20 cellular contexts compared by ENCODE assay signal in the genomic region with DNA sequence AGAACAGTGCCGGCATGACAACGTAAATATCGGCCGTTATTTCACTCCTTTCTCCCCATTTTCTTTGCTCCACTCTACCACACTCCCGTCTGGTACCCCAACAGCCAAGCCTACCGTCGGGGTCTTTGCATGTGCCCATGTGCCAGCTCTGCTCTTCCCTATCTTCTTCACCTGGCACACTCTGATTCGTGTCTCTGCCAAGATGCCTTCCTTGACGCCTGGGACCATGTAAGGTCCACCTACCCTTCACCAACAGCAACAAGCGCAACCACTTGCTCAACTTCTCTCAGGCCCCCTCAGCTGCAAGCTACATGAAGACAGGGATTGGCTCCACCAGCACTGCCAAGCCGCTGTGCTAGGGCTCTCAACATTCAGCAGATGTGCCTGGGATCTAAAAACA. TPM values are rescaled to one million over a fixed set of nuclear protein-coding genes. Genes with fewer than 3 reads are reported as not detected.
DNase-seq lines count a peak whose midpoint lies in the region; ATAC-seq and TF ChIP-seq lines count a peak whose summit lies in the region.
"Had no signal": no experiment of that assay in that cellular context is flagged by ENCODE, and none has a peak within 500 bp of the region (broad histone marks: within the 10 kb centered on the region; RNA-seq: fewer than 3 reads in every experiment).

No MANE protein-coding gene starts in this region.

- H3K9me3 ChIP-seq in esophagus squamous epithelium (no peaks in the 10 kb centered on the region), ovary (no peaks in the 10 kb centered on the region)
- H3K9me3 ChIP-seq: A549 had no signal

- peak overlapping the region in 1 of 4 donors; percentile 15 for H3K4me3 ChIP-seq in esophagus squamous epithelium
- no peak overlapping the region for H3K4me3 ChIP-seq in ovary
- H3K4me3 ChIP-seq: A549, GM23338 had no signal

- peaks cover 62% of the 10 kb centered on the region for H3K36me3 Mint-ChIP-seq in activated CD4-positive, alpha-beta T cell treated with anti-CD3 and anti-CD28 coated beads, Interleukin-2, amount 10 ng/mL, durations not matched to agents 24 days and 14 days (ENCODE audit: low read depth)
- peaks cover 53% of the 10 kb centered on the region for H3K36me3 Mint-ChIP-seq in activated B cell treated with CpG ODN at 0.5 μM for 24 hours (ENCODE audit: low read depth)
- H3K36me3 Mint-ChIP-seq in stimulated activated effector memory CD8-positive, alpha-beta T cell treated with anti-CD3 and anti-CD28 coated beads, Interleukin-12 subunit alpha, Interleukin-12 subunit beta, amount 100 ng/mL, for 72 hours = peaks cover 94% of the 10 kb centered on the region

- TF ChIP-seq CTCF in activated B cell treated with CpG ODN at 0.5 μM for 24 hours (IDR thresholded peaks at IDR 0.05) (no peak), esophagus squamous epithelium (IDR thresholded peaks at IDR 0.05) (no peak), ovary (IDR thresholded peaks at IDR 0.05) (no peak)

- CTCF ChIA-PET in activated B cell treated with CpG ODN at 0.5 μM for 24 hours (lab: Charles Lee) = no interaction called here

- intact Hi-C loops in activated CD4-positive, alpha-beta T cell treated with anti-CD3 and anti-CD28 coated beads, Interleukin-2, amount 10 ng/mL, durations not matched to agents 24 days and 14 days (cut with micrococcal nuclease) = no loop called here
- intact Hi-C loops in activated B cell treated with CpG ODN at 0.5 μM for 24 hours (cut with micrococcal nuclease) (no loop called here), esophagus squamous epithelium (cut with DNase I) (no loop called here), ovary (cut with DNase I) (no loop called here)

- H3K36me3 ChIP-seq in esophagus squamous epithelium (peaks cover 0 to 45% (median 4%) of the 10 kb centered on the region in 3 donors), ovary (no peaks in the 10 kb centered on the region)

- TF ChIP-seq POLR2A in esophagus squamous epithelium (IDR thresholded peaks at IDR 0.05) = no peak
- TF ChIP-seq POLR2A in ovary (IDR thresholded peaks at IDR 0.05) = no peak

- peak overlapping the region; percentile 12 for H3K4me3 Mint-ChIP-seq in activated CD4-positive, alpha-beta T cell treated with anti-CD3 and anti-CD28 coated beads, Interleukin-2, amount 10 ng/mL, durations not matched to agents 24 days and 14 days
- no peak overlapping the region for H3K4me3 Mint-ChIP-seq in activated B cell treated with CpG ODN at 0.5 μM for 24 hours
- H3K4me3 Mint-ChIP-seq in stimulated activated effector memory CD8-positive, alpha-beta T cell treated with anti-CD3 and anti-CD28 coated beads, Interleukin-12 subunit alpha, Interleukin-12 subunit beta, amount 100 ng/mL, for 72 hours = peak overlapping the region; percentile 72
- H3K4me3 Mint-ChIP-seq: activated CD4-positive, alpha-beta T cell treated with anti-CD3 and anti-CD28 coated beads, Interleukin-2, amount 10 ng/mL, durations not matched to agents 7 days and 5 days; GM23338 had no signal

- H3K27ac Mint-ChIP-seq in activated CD4-positive, alpha-beta T cell treated with anti-CD3 and anti-CD28 coated beads, Interleukin-2, amount 10 ng/mL, durations not matched to agents 24 days and 14 days = peak overlapping the region; percentile 13
- peak overlapping the region; percentile 68 for H3K27ac Mint-ChIP-seq in activated B cell treated with CpG ODN at 0.5 μM for 24 hours
- peak overlapping the region; percentile 93 for H3K27ac Mint-ChIP-seq in stimulated activated effector memory CD8-positive, alpha-beta T cell treated with anti-CD3 and anti-CD28 coated beads, Interleukin-12 subunit alpha, Interleukin-12 subunit beta, amount 100 ng/mL, for 72 hours
- H3K27ac Mint-ChIP-seq: GM23338 had no signal

- 79 to 80% methylated on average over 11 of the region's 11 CpGs for WGBS in esophagus squamous epithelium, 2 donors
- WGBS in ovary, 3 donors = 70 to 84% (median 80%) methylated on average over 11 of the region's 11 CpGs

- H3K4me1 Mint-ChIP-seq in activated CD4-positive, alpha-beta T cell treated with anti-CD3 and anti-CD28 coated beads, Interleukin-2, amount 10 ng/mL, durations not matched to agents 24 days and 14 days = peaks cover 62% of the 10 kb centered on the region
- peaks cover 81% of the 10 kb centered on the region for H3K4me1 Mint-ChIP-seq in activated B cell treated with CpG ODN at 0.5 μM for 24 hours
- peaks cover 81% of the 10 kb centered on the region for H3K4me1 Mint-ChIP-seq in stimulated activated effector memory CD8-positive, alpha-beta T cell treated with anti-CD3 and anti-CD28 coated beads, Interleukin-12 subunit alpha, Interleukin-12 subunit beta, amount 100 ng/mL, for 72 hours

- H3K4me1 ChIP-seq in esophagus squamous epithelium (peaks cover 54 to 92% (median 60%) of the 10 kb centered on the region in 3 donors), ovary (ENCODE audit: insufficient read depth) (peaks cover 31% of the 10 kb centered on the region)

- TF ChIP-seq EP300 in ovary (IDR thresholded peaks at IDR 0.05) = no peak

- H3K27me3 Mint-ChIP-seq in activated CD4-positive, alpha-beta T cell treated with anti-CD3 and anti-CD28 coated beads, Interleukin-2, amount 10 ng/mL, durations not matched to agents 24 days and 14 days = no peaks in the 10 kb centered on the region
- H3K27me3 Mint-ChIP-seq in activated B cell treated with CpG ODN at 0.5 μM for 24 hours = no peaks in the 10 kb centered on the region
- H3K27me3 Mint-ChIP-seq: activated CD4-positive, alpha-beta T cell treated with anti-CD3 and anti-CD28 coated beads, Interleukin-2, amount 10 ng/mL, durations not matched to agents 7 days and 5 days had no signal

- H3K27ac ChIP-seq in esophagus squamous epithelium (peak overlapping the region in 3 of 4 donors; percentile 39 to 99 (median 39)), ovary (no peak overlapping the region)
- H3K27ac ChIP-seq: A549 had no signal

- POLR2A ChIA-PET in activated B cell treated with CpG ODN at 0.5 μM for 24 hours (lab: Charles Lee) = interaction anchor here (1.8 kb wide), 1 partner anchor 33 kb away, joined by 8 read pairs; no protein-coding TSS in a partner anchor

- no peaks in the 10 kb centered on the region for H3K9me3 Mint-ChIP-seq in activated CD4-positive, alpha-beta T cell treated with anti-CD3 and anti-CD28 coated beads, Interleukin-2, amount 10 ng/mL, durations not matched to agents 24 days and 14 days
- no peaks in the 10 kb centered on the region for H3K9me3 Mint-ChIP-seq in activated B cell treated with CpG ODN at 0.5 μM for 24 hours
- H3K9me3 Mint-ChIP-seq in stimulated activated effector memory CD8-positive, alpha-beta T cell treated with anti-CD3 and anti-CD28 coated beads, Interleukin-12 subunit alpha, Interleukin-12 subunit beta, amount 100 ng/mL, for 72 hours = no peaks in the 10 kb centered on the region
- H3K9me3 Mint-ChIP-seq: activated CD4-positive, alpha-beta T cell treated with anti-CD3 and anti-CD28 coated beads, Interleukin-2, amount 10 ng/mL, durations not matched to agents 7 days and 5 days; GM23338 had no signal

- DNase-seq in activated CD4-positive, alpha-beta T cell treated with anti-CD3 and anti-CD28 coated beads, Interleukin-2, amount 10 ng/mL, durations not matched to agents 24 days and 14 days = no peak
- no peak for DNase-seq in activated CD4-positive, alpha-beta T cell treated with anti-CD3 and anti-CD28 coated beads for 4 hours
- DNase-seq in activated B cell treated with CpG ODN at 0.5 μM for 24 hours (no peak), esophagus squamous epithelium (lab: John Stamatoyannopoulos, UW) (no peak), ovary (no peak), cortex of kidney (lab: John Stamatoyannopoulos, UW) (no peak)
- DNase-seq in stimulated activated effector memory CD8-positive, alpha-beta T cell treated with anti-CD3 and anti-CD28 coated beads, Interleukin-12 subunit alpha, Interleukin-12 subunit beta, amount 100 ng/mL, for 72 hours (ENCODE audit: low spot score in 2 of 2) = peak in 1 of 2 donors; percentile 45
- DNase-seq: activated CD4-positive, alpha-beta T cell treated with anti-CD3 and anti-CD28 coated beads, Interleukin-2, amount 10 ng/mL, durations not matched to agents 7 days and 5 days; activated gamma-delta T cell; islet precursor cell; NCI-H2107; NCI-H774; RPMI8226 had no signal

- ATAC-seq in activated B cell treated with CpG ODN at 0.5 μM for 24 hours (ENCODE audit: low read depth) = no peak
- no peak for ATAC-seq in stimulated activated effector memory CD8-positive, alpha-beta T cell treated with anti-CD3 and anti-CD28 coated beads, Interleukin-12 subunit alpha, Interleukin-12 subunit beta, amount 100 ng/mL, for 72 hours
- no peak for ATAC-seq in GM19351 (IDR thresholded peaks at IDR 0.05; ENCODE audit: unreplicated experiment)
- ATAC-seq: A549, GM23338 had no signal

- H3K27me3 ChIP-seq in esophagus squamous epithelium = no peaks in the 10 kb centered on the region
- H3K27me3 ChIP-seq in ovary = no peaks in the 10 kb centered on the region

RNA-seq across cellular contexts. Expression of gene MGAT1, which starts 4.4 kb away (rescaled TPM):
- total RNA-seq in activated CD4-positive, alpha-beta T cell treated with anti-CD3 and anti-CD28 coated beads, Interleukin-2, amount 10 ng/mL, durations not matched to agents 24 days and 14 days = 119 and 122 TPM in 2 replicates
- total RNA-seq in activated B cell treated with CpG ODN at 0.5 μM for 24 hours (66.9 and 74.5 TPM in 2 replicates), esophagus squamous epithelium (100 to 1,000 TPM in 2 of 4 donors, 10 to 100 TPM in 2; 62.6 to 163 (median 111) TPM), ovary (100 to 1,000 TPM in 5 of 7 donors, 10 to 100 TPM in 2; 84.0 to 154 (median 131) TPM)
- polyA plus RNA-seq in ovary = 100 to 1,000 TPM in 1 of 2 donors, 10 to 100 TPM in 1; 66.6 to 128 TPM

RNA-seq across cellular contexts. Expression of gene OR2Y1, which starts 58.3 kb away (rescaled TPM):
- not detected in 2 replicates for total RNA-seq in activated CD4-positive, alpha-beta T cell treated with anti-CD3 and anti-CD28 coated beads, Interleukin-2, amount 10 ng/mL, durations not matched to agents 24 days and 14 days
- total RNA-seq in activated B cell treated with CpG ODN at 0.5 μM for 24 hours (not detected in 2 replicates), esophagus squamous epithelium (not detected), ovary (not detected)
- not detected for polyA plus RNA-seq in ovary
- total RNA-seq: activated CD4-positive, alpha-beta T cell treated with anti-CD3 and anti-CD28 coated beads, Interleukin-2, amount 10 ng/mL, durations not matched to agents 7 days and 5 days; GM23338; mucosa of gallbladder; renal cortical epithelial cell; T-helper 1 cell treated with Interleukin-12 subunit alpha and Interleukin-12 subunit beta and Interleukin-4 antibody, amounts not matched to agents 30 ng/mL and 1 ng/mL, for 36 hours; ureter had no signal
- polyA plus RNA-seq: A549, GM23338 had no signal

Comparison
In these comparisons a context has a peak if more than half of its experiments do, and no peak if none do; other contexts are left out.
1. H3K27ac Mint-ChIP-seq: peak in every context shown above with its lines; median percentile 93 in stimulated activated effector memory CD8-positive, alpha-beta T cell treated with anti-CD3 and anti-CD28 coated beads, Interleukin-12 subunit alpha, Interleukin-12 subunit beta, amount 100 ng/mL, for 72 hours; 68 in activated B cell treated with CpG ODN at 0.5 μM for 24 hours; 13 in activated CD4-positive, alpha-beta T cell treated with anti-CD3 and anti-CD28 coated beads, Interleukin-2, amount 10 ng/mL, durations not matched to agents 24 days and 14 days.
2. H3K27ac ChIP-seq: peak in esophagus squamous epithelium (3 of 4); none in ovary (0 of 2).